27 cellular contexts compared by ENCODE assay signal in genomic region chr17:58947411-58948208, GRCh38.
"Had no signal": no experiment of that assay in that cellular context is flagged by ENCODE, and none has a peak within 500 bp of the region (broad histone marks: within the 10 kb centered on the region; RNA-seq: fewer than 3 reads in every experiment).

No MANE protein-coding gene starts in this region.

- ATAC-seq: activated T-helper 17 cell treated with anti-CD3 and anti-CD28 coated beads, Interleukin-2, amount 50 U/mL, for 72 hours; gastrocnemius medialis; heart left ventricle; lower lobe of right lung; mucosa of descending colon; sciatic nerve; T-cell had no signal

- H3K27ac Mint-ChIP-seq: activated naive CD8-positive, alpha-beta T cell treated with anti-CD3 and anti-CD28 coated beads for 36 hours; activated T-cell treated with anti-CD3 and anti-CD28 coated beads, Interleukin-2, amount 50 U/mL, for 24 hours; activated T-helper 17 cell treated with anti-CD3 and anti-CD28 coated beads, Interleukin-2, amount 50 U/mL, for 72 hours; endodermal cell; nephron progenitor cell; T-cell; T-helper 2 cell treated with Interferon-gamma antibody and Interleukin-4, amounts not matched to agents 5 μg/mL and 100 μg/mL, for 36 hours had no signal

- DNase-seq: activated CD4-positive, alpha-beta T cell treated with anti-CD3 and anti-CD28 coated beads, Interleukin-2, amount 50 U/mL, for 1 hour; activated CD4-positive, CD25-positive, alpha-beta regulatory T cell treated with anti-CD3 and anti-CD28 coated beads, Interleukin-2, amount 50 U/mL, for 72 hours; activated CD8-positive, alpha-beta memory T cell treated with anti-CD3 and anti-CD28 coated beads, Interleukin-2, amount 50 U/mL, for 4 hours; activated naive CD4-positive, alpha-beta T cell; activated naive CD8-positive, alpha-beta T cell treated with anti-CD3 and anti-CD28 coated beads for 36 hours; activated T-cell treated with anti-CD3 and anti-CD28 coated beads, Interleukin-2, amount 50 U/mL, for 24 hours; colonic mucosa; endodermal cell; esophagus squamous epithelium; gastrocnemius medialis; heart left ventricle; islet precursor cell; lower lobe of right lung; mesendoderm; nephron progenitor cell; nucleus accumbens; stimulated activated CD4-positive, alpha-beta T cell treated with anti-CD3 and anti-CD28 coated beads, Interleukin-15, amount 100 ng/mL, for 24 hours; stimulated activated naive CD4-positive, alpha-beta T cell; T-cell; testis; trophoblast cell; WERI-Rb-1 had no signal

- H3K4me3 Mint-ChIP-seq: activated naive CD8-positive, alpha-beta T cell treated with anti-CD3 and anti-CD28 coated beads for 36 hours; activated T-cell treated with anti-CD3 and anti-CD28 coated beads, Interleukin-2, amount 50 U/mL, for 24 hours; activated T-helper 17 cell treated with anti-CD3 and anti-CD28 coated beads, Interleukin-2, amount 50 U/mL, for 72 hours; central memory CD8-positive, alpha-beta T cell; endodermal cell; nephron progenitor cell; T-cell; T-helper 2 cell treated with Interferon-gamma antibody and Interleukin-4, amounts not matched to agents 5 μg/mL and 100 μg/mL, for 36 hours had no signal

- H3K4me1 Mint-ChIP-seq: activated T-helper 17 cell treated with anti-CD3 and anti-CD28 coated beads, Interleukin-2, amount 50 U/mL, for 72 hours; central memory CD8-positive, alpha-beta T cell; endodermal cell; nephron progenitor cell; T-cell had no signal
